29 cellular contexts compared by ENCODE assay signal in genomic region chr3:124696011-124696410, GRCh38.
"Had no signal": no experiment of that assay in that cellular context is flagged by ENCODE, and none has a peak within 500 bp of the region (broad histone marks: within the 10 kb centered on the region; RNA-seq: fewer than 3 reads in every experiment).

No MANE protein-coding gene starts in this region.

- H3K27me3 ChIP-seq: stomach, suprapubic skin, testis, thyroid gland, tibial artery, tibial nerve, transverse colon, upper lobe of left lung, upper lobe of right lung, uterus, vagina had no signal

- H3K4me1 Mint-ChIP-seq: stimulated activated effector memory CD8-positive, alpha-beta T cell treated with anti-CD3 and anti-CD28 coated beads, Interleukin-12 subunit alpha, Interleukin-12 subunit beta, amount 100 ng/mL, for 72 hours; stimulated activated memory B cell treated with anti-CD40 and anti-IgM and Interleukin-4, amounts not matched to agents 10 μg/mL and 1 μg/mL and 100 μg/mL, for 72 hours; stimulated activated naive CD8-positive, alpha-beta T cell treated with anti-CD3 and anti-CD28 coated beads, Interleukin-15, amount 100 ng/mL, for 72 hours had no signal

- DNase-seq: stimulated activated CD4-positive, alpha-beta T cell treated with anti-CD3 and anti-CD28 coated beads, Interleukin-2, amount 100 ng/mL, for 48 hours; stimulated activated CD4-positive, alpha-beta T cell treated with anti-CD3 and anti-CD28 coated beads, Interleukin-4, amount 100 ng/mL, for 1 hour; stimulated activated CD4-positive, alpha-beta T cell treated with anti-CD3 and anti-CD28 coated beads, Interleukin-4, amount 100 ng/mL, for 24 hours; stimulated activated CD4-positive, alpha-beta T cell treated with anti-CD3 and anti-CD28 coated beads, Interleukin-4, amount 100 ng/mL, for 4 hours; stimulated activated CD8-positive, alpha-beta memory T cell treated with anti-CD3 and anti-CD28 coated beads, Interleukin-4, amount 100 ng/mL, for 48 hours; stimulated activated naive B cell treated with anti-CD40 and anti-IgM and Interleukin-4, amounts not matched to agents 10 μg/mL and 1 μg/mL and 100 μg/mL, for 72 hours; stimulated activated naive CD4-positive, alpha-beta T cell; stimulated activated naive CD4-positive, alpha-beta T cell treated with Interleukin-2 at 50 U/mL for 16 hours; stimulated activated naive CD8-positive, alpha-beta T cell treated with anti-CD3 and anti-CD28 coated beads, Interleukin-15, amount 100 ng/mL, for 72 hours; stimulated activated naive CD8-positive, alpha-beta T cell treated with anti-CD3 and anti-CD28 coated beads, Interleukin-15, Interleukin-2, amounts not matched to agents 100 U/mL and 50 U/mL, for 24 hours; stomach; substantia nigra; testis; thyroid gland; tibial artery; transverse colon; trophoblast cell; upper lobe of left lung; upper lobe of right lung; uterus had no signal

- H3K4me1 ChIP-seq: stomach, suprapubic skin, thyroid gland, tibial artery, tibial nerve, transverse colon, upper lobe of left lung, upper lobe of right lung, uterus, vagina had no signal

- H3K4me3 Mint-ChIP-seq: stimulated activated effector memory CD8-positive, alpha-beta T cell treated with anti-CD3 and anti-CD28 coated beads, Interleukin-12 subunit alpha, Interleukin-12 subunit beta, amount 100 ng/mL, for 72 hours; stimulated activated memory B cell treated with anti-CD40 and anti-IgM and Interleukin-4, amounts not matched to agents 10 μg/mL and 1 μg/mL and 100 μg/mL, for 72 hours; stimulated activated naive B cell treated with anti-CD40 and anti-IgM and Interleukin-4, amounts not matched to agents 10 μg/mL and 1 μg/mL and 100 μg/mL, for 72 hours; stimulated activated naive CD8-positive, alpha-beta T cell treated with anti-CD3 and anti-CD28 coated beads, Interleukin-15, amount 100 ng/mL, for 72 hours; stimulated activated naive CD8-positive, alpha-beta T cell treated with anti-CD3 and anti-CD28 coated beads, Interleukin-15, Interleukin-2, amounts not matched to agents 100 ng/mL and 50 ng/mL, for 24 hours; type B pancreatic cell had no signal

- H3K27me3 Mint-ChIP-seq: type B pancreatic cell had no signal

- ATAC-seq: stimulated activated effector memory CD8-positive, alpha-beta T cell treated with anti-CD3 and anti-CD28 coated beads, Interleukin-12 subunit alpha, Interleukin-12 subunit beta, amount 100 ng/mL, for 72 hours; stimulated activated memory B cell treated with anti-CD40 and anti-IgM and Interleukin-4, amounts not matched to agents 10 μg/mL and 1 μg/mL and 100 μg/mL, for 72 hours; stimulated activated naive CD8-positive, alpha-beta T cell treated with anti-CD3 and anti-CD28 coated beads, Interleukin-15, amount 100 ng/mL, for 72 hours; stimulated activated naive CD8-positive, alpha-beta T cell treated with anti-CD3 and anti-CD28 coated beads, Interleukin-15, Interleukin-2, amounts not matched to agents 100 U/mL and 50 U/mL, for 24 hours; upper lobe of right lung had no signal

- H3K27ac ChIP-seq: stomach, suprapubic skin, testis, thoracic aorta, thyroid gland, tibial artery, tibial nerve, transverse colon, upper lobe of left lung, upper lobe of right lung, uterus, vagina had no signal

- H3K9me3 Mint-ChIP-seq: stimulated activated effector memory CD8-positive, alpha-beta T cell treated with anti-CD3 and anti-CD28 coated beads, Interleukin-12 subunit alpha, Interleukin-12 subunit beta, amount 100 ng/mL, for 72 hours; stimulated activated memory B cell treated with anti-CD40 and anti-IgM and Interleukin-4, amounts not matched to agents 10 μg/mL and 1 μg/mL and 100 μg/mL, for 72 hours; stimulated activated naive B cell treated with anti-CD40 and anti-IgM and Interleukin-4, amounts not matched to agents 10 μg/mL and 1 μg/mL and 100 μg/mL, for 72 hours; stimulated activated naive CD8-positive, alpha-beta T cell treated with anti-CD3 and anti-CD28 coated beads, Interleukin-15, amount 100 ng/mL, for 72 hours; stimulated activated naive CD8-positive, alpha-beta T cell treated with anti-CD3 and anti-CD28 coated beads, Interleukin-15, Interleukin-2, amounts not matched to agents 100 ng/mL and 50 ng/mL, for 24 hours; type B pancreatic cell had no signal

- H3K36me3 Mint-ChIP-seq: stimulated activated effector memory CD8-positive, alpha-beta T cell treated with anti-CD3 and anti-CD28 coated beads, Interleukin-12 subunit alpha, Interleukin-12 subunit beta, amount 100 ng/mL, for 72 hours; stimulated activated memory B cell treated with anti-CD40 and anti-IgM and Interleukin-4, amounts not matched to agents 10 μg/mL and 1 μg/mL and 100 μg/mL, for 72 hours; stimulated activated naive B cell treated with anti-CD40 and anti-IgM and Interleukin-4, amounts not matched to agents 10 μg/mL and 1 μg/mL and 100 μg/mL, for 72 hours; type B pancreatic cell had no signal

- H3K36me3 ChIP-seq: suprapubic skin, thyroid gland, tibial nerve, transverse colon, upper lobe of left lung, upper lobe of right lung, uterus, vagina had no signal

- H3K27ac Mint-ChIP-seq: stimulated activated effector memory CD8-positive, alpha-beta T cell treated with anti-CD3 and anti-CD28 coated beads, Interleukin-12 subunit alpha, Interleukin-12 subunit beta, amount 100 ng/mL, for 72 hours; stimulated activated memory B cell treated with anti-CD40 and anti-IgM and Interleukin-4, amounts not matched to agents 10 μg/mL and 1 μg/mL and 100 μg/mL, for 72 hours; stimulated activated naive B cell treated with anti-CD40 and anti-IgM and Interleukin-4, amounts not matched to agents 10 μg/mL and 1 μg/mL and 100 μg/mL, for 72 hours; stimulated activated naive CD8-positive, alpha-beta T cell treated with anti-CD3 and anti-CD28 coated beads, Interleukin-15, amount 100 ng/mL, for 72 hours; stimulated activated naive CD8-positive, alpha-beta T cell treated with anti-CD3 and anti-CD28 coated beads, Interleukin-15, Interleukin-2, amounts not matched to agents 100 ng/mL and 50 ng/mL, for 24 hours; type B pancreatic cell had no signal

- FAIRE-seq: urothelium cell line had no signal

- H3K9me3 ChIP-seq: stomach, suprapubic skin, testis, thoracic aorta, thyroid gland, tibial artery, tibial nerve, transverse colon, upper lobe of left lung, upper lobe of right lung, uterus, vagina had no signal

- H3K4me3 ChIP-seq: stomach, suprapubic skin, testis, thoracic aorta, thyroid gland, tibial artery, tibial nerve, transverse colon, upper lobe of left lung, upper lobe of right lung, uterus, vagina had no signal
